27 cellular contexts compared by ENCODE assay signal in genomic region chr15:61088675-61089074, GRCh38.
DNase-seq lines count a peak whose midpoint lies in the region; ATAC-seq and TF ChIP-seq lines count a peak whose summit lies in the region.
"Had no signal": no experiment of that assay in that cellular context is flagged by ENCODE, and none has a peak within 500 bp of the region (broad histone marks: within the 10 kb centered on the region; RNA-seq: fewer than 3 reads in every experiment).

No MANE protein-coding gene starts in this region.

- H3K27ac ChIP-seq in uterus: no peak overlapping the region
- H3K27ac ChIP-seq: 22Rv1, Peyer's patch, SK-N-MC had no signal

- H3K36me3 ChIP-seq in GM06990 (ENCODE audit: control insufficient read depth, insufficient read depth, low read length) (no peaks in the 10 kb centered on the region), uterus (no peaks in the 10 kb centered on the region)
- H3K36me3 ChIP-seq: Peyer's patch had no signal

- H3K27me3 ChIP-seq in GM06990 (replicated peaks; ENCODE audit: control insufficient read depth, insufficient read depth, low read length) (no peaks in the 10 kb centered on the region), uterus (no peaks in the 10 kb centered on the region)
- H3K27me3 ChIP-seq: Peyer's patch had no signal

- intact Hi-C loops in uterus (cut with DNase I; ENCODE audit: low total_unique reads): no loop called here

- no peak overlapping the region for H3K4me3 ChIP-seq in GM06990 (replicated peaks; ENCODE audit: low read depth, low read length)
- no peak overlapping the region for H3K4me3 ChIP-seq in uterus
- H3K4me3 ChIP-seq: Peyer's patch, SK-N-MC had no signal

- ATAC-seq in GM18868 (IDR thresholded peaks at IDR 0.05; ENCODE audit: unreplicated experiment) (peak; percentile 49), HG02884 (IDR thresholded peaks at IDR 0.05; ENCODE audit: unreplicated experiment) (peak; percentile 45), HG02885 (IDR thresholded peaks at IDR 0.05; ENCODE audit: poor library complexity, unreplicated experiment) (no peak), GM18858 (IDR thresholded peaks at IDR 0.05; ENCODE audit: unreplicated experiment) (no peak)

- no peaks in the 10 kb centered on the region for H3K9me3 ChIP-seq in uterus
- H3K9me3 ChIP-seq: Peyer's patch had no signal

- no peak for TF ChIP-seq CTCF in GM06990 (IDR thresholded peaks at IDR 0.05; ENCODE audit: insufficient read depth, low read length, poor library complexity, severe bottlenecking)
- no peak for TF ChIP-seq CTCF in uterus (IDR thresholded peaks at IDR 0.05)

- DNase-seq in GM06990 (ENCODE audit: extremely low read depth, insufficient read length): peak; percentile 7
- peak; percentile 50 for DNase-seq in RPMI8226
- DNase-seq in uterus: no peak
- no peak for DNase-seq in COLO829 (ENCODE audit: low spot score)
- DNase-seq: Calu3; CD8-positive, alpha-beta memory T cell; DMS79 treated with DMSO at 0.1 percent for 48 hours; GF-D8; HCEC 1CT; IMR-90; KG1; MM.1S; NCI-H1048; NCI-H1417 treated with DMSO at 0.1 percent for 48 hours; NCI-H1694 treated with DMSO at 0.1 percent for 48 hours; NCI-H2081; NCI-H2227 treated with DMSO at 0.1 percent for 48 hours; NCI-H526 treated with DMSO at 0.1 percent for 48 hours; Peyer's patch; SIG-M5; SW 1271 had no signal

- TF ChIP-seq POLR2A in uterus (IDR thresholded peaks at IDR 0.05): no peak

- peaks cover 0 to 3% of the 10 kb centered on the region in 2 donors for H3K4me1 ChIP-seq in uterus

Comparison
In these comparisons a context has a peak if more than half of its experiments do, and no peak if none do; other contexts are left out.
1. DNase-seq: peak in GM06990 (single experiment) and RPMI8226 (single experiment); none in uterus (0 of 2) and COLO829 (single experiment).
2. ATAC-seq: peak in GM18868 (single experiment) and HG02884 (single experiment); none in HG02885 (single experiment) and GM18858 (single experiment).